22 cellular contexts compared by ENCODE assay signal in genomic region chr7:105831824-105832535, GRCh38. TPM values are rescaled to one million over a fixed set of nuclear protein-coding genes. Genes with fewer than 3 reads are reported as not detected.
DNase-seq lines count a peak whose midpoint lies in the region; ATAC-seq and TF ChIP-seq lines count a peak whose summit lies in the region.
"Had no signal": no experiment of that assay in that cellular context is flagged by ENCODE, and none has a peak within 500 bp of the region (broad histone marks: within the 10 kb centered on the region; RNA-seq: fewer than 3 reads in every experiment).

No MANE protein-coding gene starts in this region.

- H3K4me3 ChIP-seq in SJCRH30, result no peak overlapping the region
- no peak overlapping the region for H3K4me3 ChIP-seq in fibroblast of the aortic adventitia (ENCODE audit: low read depth, low read length)
- no peak overlapping the region for H3K4me3 ChIP-seq in uterus
- no peak overlapping the region for H3K4me3 ChIP-seq in heart left ventricle
- H3K4me3 ChIP-seq: dorsolateral prefrontal cortex had no signal

- H3K27me3 ChIP-seq in SJCRH30 (no peaks in the 10 kb centered on the region), uterus (no peaks in the 10 kb centered on the region), heart left ventricle (no peaks in the 10 kb centered on the region)
- H3K27me3 ChIP-seq: dorsolateral prefrontal cortex, foreskin keratinocyte had no signal

- no peak for TF ChIP-seq CTCF in fibroblast of the aortic adventitia (IDR thresholded peaks at IDR 0.05; ENCODE audit: insufficient read depth, low read length)
- TF ChIP-seq CTCF in uterus (IDR thresholded peaks at IDR 0.05), result no peak
- no peak for TF ChIP-seq CTCF in heart left ventricle (IDR thresholded peaks at IDR 0.05)

- no peaks in the 10 kb centered on the region for H3K36me3 ChIP-seq in SJCRH30
- no peaks in the 10 kb centered on the region for H3K36me3 ChIP-seq in uterus
- no peaks in the 10 kb centered on the region for H3K36me3 ChIP-seq in heart left ventricle

- intact Hi-C loops in uterus (cut with DNase I; ENCODE audit: low total_unique reads), result no loop called here
- intact Hi-C loops in heart left ventricle (cut with DNase I), result no loop called here

- WGBS in heart left ventricle, 4 donors, result 94 to 99% (median 95%) methylated on average over 4 of the region's 4 CpGs

- H3K4me1 ChIP-seq in SJCRH30 (peaks cover 37% of the 10 kb centered on the region), uterus (peaks cover 0 to 25% of the 10 kb centered on the region in 2 donors), heart left ventricle (peaks cover 0 to 21% (median 5%) of the 10 kb centered on the region in 12 donors)

- no peak for ATAC-seq in heart left ventricle
- ATAC-seq: activated T-cell treated with anti-CD3 and anti-CD28 coated beads, Interleukin-2, amount 50 U/mL, for 4 hours; foreskin keratinocyte; right cardiac atrium; WTC11 had no signal

- H3K27ac ChIP-seq in SJCRH30 (peak overlapping the region; percentile 9; the same call in 1 of the 2 replicates), uterus (peak overlapping the region; percentile 43 to 89), heart left ventricle (no peak overlapping the region)
- H3K27ac ChIP-seq: dorsolateral prefrontal cortex, foreskin keratinocyte had no signal

- peak; percentile 61 for DNase-seq in HCEC 1CT
- DNase-seq in SJCRH30, result no peak
- DNase-seq in fibroblast of the aortic adventitia (ENCODE audit: low read depth), result peak; percentile 56
- DNase-seq in uterus, result no peak
- no peak for DNase-seq in NCI-H2171 (lab: John Stamatoyannopoulos, UW)
- no peak for DNase-seq in heart left ventricle
- DNase-seq in SW 1271 (lab: John Stamatoyannopoulos, UW), result no peak
- DNase-seq: activated CD4-positive, alpha-beta T cell treated with anti-CD3 and anti-CD28 coated beads, Interleukin-2, amount 50 U/mL, for 1 hour; activated gamma-delta T cell treated with Interleukin-2 at 50 U/mL for 16 hours; activated T-cell treated with anti-CD3 and anti-CD28 coated beads, Interleukin-2, amount 50 U/mL, for 4 hours; CD4-positive, alpha-beta T cell; dorsolateral prefrontal cortex; foreskin keratinocyte; GOT3; NCI-H1417; NCI-H2029 treated with DMSO at 0.1 percent for 48 hours; NCI-H774; right cardiac atrium; stimulated activated CD4-positive, alpha-beta T cell treated with anti-CD3 and anti-CD28 coated beads, Interleukin-2, amount 100 ng/mL, for 48 hours; substantia nigra; T1000 had no signal

- H3K9me3 ChIP-seq in SJCRH30 (replicated peaks), result no peaks in the 10 kb centered on the region
- H3K9me3 ChIP-seq in uterus, result no peaks in the 10 kb centered on the region
- no peaks in the 10 kb centered on the region for H3K9me3 ChIP-seq in heart left ventricle

- TF ChIP-seq POLR2A in uterus (IDR thresholded peaks at IDR 0.05) (no peak), heart left ventricle (IDR thresholded peaks at IDR 0.05) (no peak)

RNA-seq across cellular contexts. Expression of gene ATXN7L1, which starts 44.4 kb away (rescaled TPM):
- total RNA-seq in SJCRH30 (2014; rRNA removed; shearing (Covaris generic)), result 5.9 and 6.2 TPM in 2 replicates
- total RNA-seq in fibroblast of the aortic adventitia (ENCODE audit: low replicate concordance) (2.7 and 13.8 TPM in 2 replicates), uterus (10 to 100 TPM in 2 of 4 donors, 1 to 10 TPM in 2; 4.4 to 22.4 (median 11.0) TPM), heart left ventricle (10 to 100 TPM in 1 of 9 donors, 1 to 10 TPM in 8; 2.3 to 10.6 (median 5.6) TPM)
- polyA plus RNA-seq in heart left ventricle, result 1 to 10 TPM; 2.0 to 2.6 TPM

Comparison
In these comparisons a context has a peak if more than half of its experiments do, and no peak if none do; other contexts are left out.
1. DNase-seq: peak in HCEC 1CT (single experiment) and fibroblast of the aortic adventitia (single experiment); none in SJCRH30 (0 of 2), uterus (0 of 2), NCI-H2171 (single experiment), heart left ventricle (0 of 5) and SW 1271 (0 of 2).
2. H3K27ac ChIP-seq: peak in SJCRH30 (single experiment) and uterus (2 of 2); none in heart left ventricle (0 of 12).